In the genomic region with DNA sequence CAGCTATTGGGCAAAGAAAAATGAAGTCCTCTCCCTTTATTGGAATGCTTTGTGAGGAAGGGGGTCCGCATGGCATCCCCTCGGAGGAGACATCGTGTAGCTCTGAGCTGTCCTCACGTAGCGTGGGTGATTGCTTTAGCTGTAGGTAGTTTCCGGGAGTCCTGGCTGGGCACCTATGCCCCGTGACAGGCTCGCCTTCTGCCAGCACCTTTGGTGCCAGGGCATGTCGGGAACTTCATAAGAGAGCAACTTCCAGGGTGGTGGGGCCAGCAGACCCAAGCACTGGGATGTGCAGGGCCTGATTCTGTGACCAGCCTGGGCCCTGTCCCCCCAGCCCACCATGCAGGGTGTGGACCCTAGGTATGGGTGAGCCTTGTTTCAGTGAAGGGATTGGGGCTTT, we compare ENCODE assay signal across 14 cellular contexts.
DNase-seq lines count a peak whose midpoint lies in the region; ATAC-seq and TF ChIP-seq lines count a peak whose summit lies in the region.
"Had no signal": no experiment of that assay in that cellular context is flagged by ENCODE, and none has a peak within 500 bp of the region (broad histone marks: within the 10 kb centered on the region; RNA-seq: fewer than 3 reads in every experiment).

No MANE protein-coding gene starts in this region.

- H3K4me2 ChIP-seq in GM23338 (no peak overlapping the region), neuronal stem cell (ENCODE audit: insufficient read depth, low read length, poor library complexity, severe bottlenecking) (no peak overlapping the region)

- DNase-seq in GM23338 (ENCODE audit: low spot score) = no peak
- peak; percentile 66 for DNase-seq in chondrocyte (ENCODE audit: low spot score)
- DNase-seq in right atrium auricular region (ENCODE audit: low spot score) = no peak
- DNase-seq in neuronal stem cell (ENCODE audit: low spot score) = no peak
- DNase-seq in inferior parietal cortex (ENCODE audit: extremely low spot score) = no peak
- DNase-seq in activated T-cell treated with anti-CD3 and anti-CD28 coated beads for 4 hours = no peak
- DNase-seq: ACHN; BE2C; CD4-positive, alpha-beta memory T cell; DMS79 treated with DMSO at 0.1 percent for 48 hours; EL had no signal

- H3K27ac Mint-ChIP-seq in GM23338 = 0 out of 2 replicates have a peak overlapping the region, but pooled peaks have one; percentile 5
- no peak overlapping the region for H3K27ac Mint-ChIP-seq in chondrocyte (ENCODE audit: unreplicated experiment)
- H3K27ac Mint-ChIP-seq: CD4-positive, alpha-beta memory T cell had no signal

- H2BK12ac ChIP-seq in neuronal stem cell (ENCODE audit: low read length) = no peak overlapping the region

- H3K79me1 ChIP-seq in neuronal stem cell (ENCODE audit: low read depth, low read length) = no peaks in the 10 kb centered on the region

- H3K36me3 ChIP-seq in GM23338 (ENCODE audit: insufficient read depth) (no peaks in the 10 kb centered on the region; the same call in 1 of the 2 replicates), right atrium auricular region (peaks cover 7% of the 10 kb centered on the region), neuronal stem cell (replicated peaks in 1 of 2; ENCODE audit: control insufficient read depth in 2 of 2, insufficient read depth in 2 of 2, low read length in 2 of 2) (peaks cover 0 to 6% of the 10 kb centered on the region in 2 donors)
- H3K36me3 ChIP-seq: BE2C had no signal

- H3K27ac ChIP-seq in GM23338 (ENCODE audit: low read depth) (no peak overlapping the region), right atrium auricular region (peak overlapping the region; percentile 34 to 59), neuronal stem cell (replicated peaks; ENCODE audit: low read length) (no peak overlapping the region)
- H3K27ac ChIP-seq: C4-2B had no signal

- H2AFZ ChIP-seq in GM23338 (no peak overlapping the region), neuronal stem cell (ENCODE audit: low read length) (no peak overlapping the region)

- H3K79me2 ChIP-seq in GM23338 (replicated peaks; ENCODE audit: insufficient read depth) = no peaks in the 10 kb centered on the region

- H3K23ac ChIP-seq in neuronal stem cell (ENCODE audit: low read depth, low read length, poor library complexity) = peak overlapping the region; percentile 63

- no peak for TF ChIP-seq CTCF in GM23338 (conservative IDR thresholded peaks at IDR 0.05; ENCODE audit: low read depth in 2 of 2)
- no peak for TF ChIP-seq CTCF in chondrocyte (IDR thresholded peaks at IDR 0.05)
- TF ChIP-seq CTCF in right atrium auricular region (IDR thresholded peaks at IDR 0.05) = no peak

- H3K36me3 Mint-ChIP-seq in GM23338 (ENCODE audit: low read depth) (peaks cover 9% of the 10 kb centered on the region), chondrocyte (ENCODE audit: low read depth) (no peaks in the 10 kb centered on the region)
- H3K36me3 Mint-ChIP-seq: CD4-positive, alpha-beta memory T cell had no signal

- no peaks in the 10 kb centered on the region for H3K9me2 ChIP-seq in GM23338 (ENCODE audit: insufficient read depth)

- no peaks in the 10 kb centered on the region for H3F3A ChIP-seq in GM23338 (replicated peaks; ENCODE audit: low read depth)

- no peaks in the 10 kb centered on the region for H3K9me3 Mint-ChIP-seq in GM23338
- H3K9me3 Mint-ChIP-seq in chondrocyte (ENCODE audit: low read depth) = no peaks in the 10 kb centered on the region
- H3K9me3 Mint-ChIP-seq: CD4-positive, alpha-beta memory T cell had no signal

- H4K20me1 ChIP-seq in GM23338 (replicated peaks; ENCODE audit: insufficient read depth) = 0 out of 2 replicates have a peak, but pooled peaks cover 6% of the 10 kb centered on the region

- no peak overlapping the region for H3K9ac ChIP-seq in neuronal stem cell (ENCODE audit: low read depth, low read length, poor library complexity)

- WGBS in neuronal stem cell (ENCODE audit: extremely low coverage in 2 of 2, insufficient read length in 2 of 2, insufficient replicate concordance in 1 of 2), 2 donors = no CpG with 5 or more reads among the region's 9 CpGs

- no peak overlapping the region for H2BK15ac ChIP-seq in neuronal stem cell (ENCODE audit: low read length)

- no peaks in the 10 kb centered on the region for H3K27me3 ChIP-seq in GM23338 (ENCODE audit: insufficient read depth)
- H3K27me3 ChIP-seq in right atrium auricular region = no peaks in the 10 kb centered on the region
- peaks cover 0 to 2% (median 0%) of the 10 kb centered on the region in 3 experiments for H3K27me3 ChIP-seq in neuronal stem cell (ENCODE audit: control insufficient read depth in 3 of 3, insufficient read depth in 3 of 3, low read depth in 1 of 3, low read length in 3 of 3)
- H3K27me3 ChIP-seq: BE2C had no signal

- H3K4ac ChIP-seq in neuronal stem cell (ENCODE audit: low read length) = no peak overlapping the region

- H3K4me3 Mint-ChIP-seq in GM23338 (no peak overlapping the region), chondrocyte (ENCODE audit: unreplicated experiment) (no peak overlapping the region)
- H3K4me3 Mint-ChIP-seq: CD4-positive, alpha-beta memory T cell had no signal

- no peak overlapping the region for H4K91ac ChIP-seq in neuronal stem cell (ENCODE audit: low read depth, low read length, poor library complexity)

- H3K4me3 ChIP-seq in GM23338 = no peak overlapping the region
- H3K4me3 ChIP-seq in right atrium auricular region = no peak overlapping the region
- H3K4me3 ChIP-seq in neuronal stem cell (ENCODE audit: low read length in 2 of 2) = no peak overlapping the region

- peak overlapping the region; percentile 98 for H3K14ac ChIP-seq in neuronal stem cell (ENCODE audit: low read length)

- no peak overlapping the region for H2AK5ac ChIP-seq in neuronal stem cell (ENCODE audit: low read depth, low read length)

- peaks cover 11% of the 10 kb centered on the region; the same call in 2 of the 3 replicates for H3K4me1 Mint-ChIP-seq in GM23338
- H3K4me1 Mint-ChIP-seq in chondrocyte (ENCODE audit: low read depth) = peaks cover 5% of the 10 kb centered on the region
- H3K4me1 Mint-ChIP-seq: CD4-positive, alpha-beta memory T cell had no signal

- no peak overlapping the region for H2BK5ac ChIP-seq in neuronal stem cell (ENCODE audit: low read length)

- H3K4me1 ChIP-seq in GM23338 (ENCODE audit: insufficient read depth) (peaks cover 9% of the 10 kb centered on the region; the same call in 1 of the 2 replicates), right atrium auricular region (peaks cover 0 to 40% of the 10 kb centered on the region in 2 donors), neuronal stem cell (ENCODE audit: control insufficient read depth in 2 of 2, insufficient read depth in 1 of 2, low read depth in 1 of 2, low read length in 2 of 2) (peaks cover 9 to 11% of the 10 kb centered on the region in 2 donors)
- H3K4me1 ChIP-seq: BE2C had no signal

- H3K9me3 ChIP-seq in right atrium auricular region = no peaks in the 10 kb centered on the region
- no peaks in the 10 kb centered on the region for H3K9me3 ChIP-seq in neuronal stem cell (replicated peaks in 1 of 2; ENCODE audit: control insufficient read depth in 2 of 2, insufficient read depth in 1 of 2, low read depth in 1 of 2, low read length in 2 of 2)
- H3K9me3 ChIP-seq: BE2C had no signal

- H3K18ac ChIP-seq in neuronal stem cell (ENCODE audit: low read length) = no peak overlapping the region

- H4K8ac ChIP-seq in neuronal stem cell (ENCODE audit: low read depth, low read length) = no peak overlapping the region

- ATAC-seq in GM23338 (no peak), HG02970 (IDR thresholded peaks at IDR 0.05; ENCODE audit: low FRiP score, unreplicated experiment) (no peak)
- ATAC-seq: HCT116 had no signal

- H3K27me3 Mint-ChIP-seq in GM23338 (ENCODE audit: insufficient read depth, low read depth, poor library complexity) = no peaks in the 10 kb centered on the region
- peaks cover 5% of the 10 kb centered on the region for H3K27me3 Mint-ChIP-seq in chondrocyte (ENCODE audit: low read depth)
- H3K27me3 Mint-ChIP-seq: CD4-positive, alpha-beta memory T cell had no signal

- no peak overlapping the region for H2BK120ac ChIP-seq in neuronal stem cell (ENCODE audit: low read depth, low read length)

TF ChIP-seq in GM23338, 12 proteins besides CTCF, POLR2A, EP300 and RAD21 (continues in another document):
- TF ChIP-seq JUNB (IDR thresholded peaks at IDR 0.05; ENCODE audit: unreplicated experiment) (no peak), ZNF331 (CRISPR knock-in tag; IDR thresholded peaks at IDR 0.05; ENCODE audit: low read depth) (no peak), ZNF114 (CRISPR knock-in tag; IDR thresholded peaks at IDR 0.05) (no peak), NANOG (IDR thresholded peaks at IDR 0.05; ENCODE audit: borderline replicate concordance) (no peak), POLR2AphosphoS5 (IDR thresholded peaks at IDR 0.05; ENCODE audit: low read depth) (no peak), STAT1 (IDR thresholded peaks at IDR 0.05; ENCODE audit: unreplicated experiment) (no peak), EZH2phosphoT487 (IDR thresholded peaks at IDR 0.05; ENCODE audit: unreplicated experiment) (no peak), CREB1 (CRISPR knock-in tag; IDR thresholded peaks at IDR 0.05; ENCODE audit: low read depth) (no peak), EZH2 (IDR thresholded peaks at IDR 0.05; ENCODE audit: low read depth, unreplicated experiment) (no peak)
- TF ChIP-seq, protein P1, sequence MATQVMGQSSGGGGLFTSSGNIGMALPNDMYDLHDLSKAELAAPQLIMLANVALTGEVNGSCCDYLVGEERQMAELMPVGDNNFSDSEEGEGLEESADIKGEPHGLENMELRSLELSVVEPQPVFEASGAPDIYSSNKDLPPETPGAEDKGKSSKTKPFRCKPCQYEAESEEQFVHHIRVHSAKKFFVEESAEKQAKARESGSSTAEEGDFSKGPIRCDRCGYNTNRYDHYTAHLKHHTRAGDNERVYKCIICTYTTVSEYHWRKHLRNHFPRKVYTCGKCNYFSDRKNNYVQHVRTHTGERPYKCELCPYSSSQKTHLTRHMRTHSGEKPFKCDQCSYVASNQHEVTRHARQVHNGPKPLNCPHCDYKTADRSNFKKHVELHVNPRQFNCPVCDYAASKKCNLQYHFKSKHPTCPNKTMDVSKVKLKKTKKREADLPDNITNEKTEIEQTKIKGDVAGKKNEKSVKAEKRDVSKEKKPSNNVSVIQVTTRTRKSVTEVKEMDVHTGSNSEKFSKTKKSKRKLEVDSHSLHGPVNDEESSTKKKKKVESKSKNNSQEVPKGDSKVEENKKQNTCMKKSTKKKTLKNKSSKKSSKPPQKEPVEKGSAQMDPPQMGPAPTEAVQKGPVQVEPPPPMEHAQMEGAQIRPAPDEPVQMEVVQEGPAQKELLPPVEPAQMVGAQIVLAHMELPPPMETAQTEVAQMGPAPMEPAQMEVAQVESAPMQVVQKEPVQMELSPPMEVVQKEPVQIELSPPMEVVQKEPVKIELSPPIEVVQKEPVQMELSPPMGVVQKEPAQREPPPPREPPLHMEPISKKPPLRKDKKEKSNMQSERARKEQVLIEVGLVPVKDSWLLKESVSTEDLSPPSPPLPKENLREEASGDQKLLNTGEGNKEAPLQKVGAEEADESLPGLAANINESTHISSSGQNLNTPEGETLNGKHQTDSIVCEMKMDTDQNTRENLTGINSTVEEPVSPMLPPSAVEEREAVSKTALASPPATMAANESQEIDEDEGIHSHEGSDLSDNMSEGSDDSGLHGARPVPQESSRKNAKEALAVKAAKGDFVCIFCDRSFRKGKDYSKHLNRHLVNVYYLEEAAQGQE (IDR thresholded peaks at IDR 0.05; ENCODE audit: unreplicated experiment) = no peak

Comparison
In these comparisons a context has a peak if more than half of its experiments do, and no peak if none do; other contexts are left out.
1. H3K27ac ChIP-seq: peak in right atrium auricular region (2 of 2); none in GM23338 (single experiment) and neuronal stem cell (single experiment).